ENCODE assay signal across 8 cellular contexts in genomic region chr21:28781602-28782274, GRCh38.
DNase-seq lines count a peak whose midpoint lies in the region; ATAC-seq and TF ChIP-seq lines count a peak whose summit lies in the region.

No MANE protein-coding gene starts in this region.

- H3K4me3 ChIP-seq in tibial artery = no peak overlapping the region

- peak; percentile 16 for DNase-seq in NCI-H226
- peak; percentile 3 for DNase-seq in germinal center (ENCODE audit: low spot score)
- no peak for DNase-seq in tibial artery
- no peak for DNase-seq in islet precursor cell

- intact Hi-C loops in tibial artery (cut with DNase I; ENCODE audit: low total_unique reads) = no loop called here

- no peak overlapping the region for H3K27ac ChIP-seq in C4-2B
- no peak overlapping the region for H3K27ac ChIP-seq in tibial artery

- H3K27me3 ChIP-seq in tibial artery = no peaks in the 10 kb centered on the region

- peaks cover 0 to 11% (median 0%) of the 10 kb centered on the region in 3 donors for H3K36me3 ChIP-seq in tibial artery

- ATAC-seq in GM18867 (IDR thresholded peaks at IDR 0.05; ENCODE audit: unreplicated experiment) (peak; percentile 81), HG02840 (IDR thresholded peaks at IDR 0.05; ENCODE audit: low FRiP score, unreplicated experiment) (no peak), GM19463 (IDR thresholded peaks at IDR 0.05; ENCODE audit: unreplicated experiment) (no peak)

- TF ChIP-seq CTCF in C4-2B (conservative IDR thresholded peaks at IDR 0.05) (peak; percentile 73), tibial artery (IDR thresholded peaks at IDR 0.05) (peak in 1 of 2 experiments; percentile 10)

- H3K4me1 ChIP-seq in tibial artery = no peaks in the 10 kb centered on the region

- H3K9me3 ChIP-seq in tibial artery = no peaks in the 10 kb centered on the region

Comparison
In these comparisons a context has a peak if more than half of its experiments do, and no peak if none do; other contexts are left out.
1. DNase-seq: peak in NCI-H226 (single experiment) and germinal center (single experiment); none in tibial artery (0 of 2) and islet precursor cell (single experiment).